In the genomic region with DNA sequence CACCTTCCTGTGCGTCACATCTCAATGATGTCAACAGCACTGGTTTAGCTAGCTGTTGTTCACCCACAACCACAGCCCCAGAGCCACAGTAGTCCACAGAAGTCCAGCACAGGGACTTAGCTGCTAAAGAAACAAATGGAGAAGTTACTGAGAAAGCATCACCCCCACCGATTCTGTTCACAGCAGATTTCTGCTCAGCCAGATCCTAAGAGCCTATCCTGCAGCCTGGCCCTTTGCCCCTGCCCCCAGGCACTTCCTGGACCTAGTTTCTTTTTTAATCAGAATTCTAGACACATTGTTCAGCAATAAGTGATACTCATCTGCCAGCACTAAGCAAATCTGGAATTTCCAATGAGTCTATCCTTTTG, we compare ENCODE assay signal across 8 cellular contexts. TPM values are rescaled to one million over a fixed set of nuclear protein-coding genes. Genes with fewer than 3 reads are reported as not detected.
DNase-seq lines count a peak whose midpoint lies in the region; ATAC-seq and TF ChIP-seq lines count a peak whose summit lies in the region.

No MANE protein-coding gene starts in this region.

- no peaks in the 10 kb centered on the region for H3K36me3 Mint-ChIP-seq in immature natural killer cell

- intact Hi-C loops in adrenal gland (cut with DNase I), result no loop called here

- WGBS in adrenal gland, 4 donors, result 0 to 19% (median 15%) methylated on average over 1 to 2 of the region's 2 CpGs

- peak overlapping the region; percentile 96 to 99 (median 99) for H3K27ac Mint-ChIP-seq in immature natural killer cell

- H3K4me3 ChIP-seq in GM06990 (replicated peaks; ENCODE audit: low read depth, low read length) (peak overlapping the region; percentile 37; the same call in 1 of the 2 replicates), adrenal gland (no peak overlapping the region)

- TF ChIP-seq POLR2A in Raji (IDR thresholded peaks at IDR 0.05; ENCODE audit: insufficient read depth, low read depth, low read length) (peak; percentile 40; the same call in 1 of the 2 replicates), adrenal gland (IDR thresholded peaks at IDR 0.05) (peak in 1 of 2 donors; percentile 27)

- peak; percentile 66 for DNase-seq in GM06990 (ENCODE audit: extremely low read depth, insufficient read length)
- peak; percentile 46 to 85 (median 64) for DNase-seq in adrenal gland
- DNase-seq in immature natural killer cell, result peak; percentile 84 to 87 (median 86)
- peak; percentile 48 to 59 for DNase-seq in stimulated activated CD4-positive, alpha-beta T cell treated with anti-CD3 and anti-CD28 coated beads, Interleukin-15, amount 100 ng/mL, for 48 hours (ENCODE audit: low read depth in 2 of 2)

- H3K27me3 ChIP-seq in GM06990 (replicated peaks; ENCODE audit: control insufficient read depth, insufficient read depth, low read length), result no peaks in the 10 kb centered on the region
- no peaks in the 10 kb centered on the region for H3K27me3 ChIP-seq in adrenal gland

- H3K4me1 ChIP-seq in adrenal gland (replicated peaks in 1 of 2), result peaks cover 70 to 95% of the 10 kb centered on the region in 2 donors

- H3K36me3 ChIP-seq in GM06990 (ENCODE audit: control insufficient read depth, insufficient read depth, low read length) (no peaks in the 10 kb centered on the region), adrenal gland (replicated peaks in 1 of 2) (no peaks in the 10 kb centered on the region)

- peak overlapping the region; percentile 71 to 84 (median 78) for H3K4me3 Mint-ChIP-seq in immature natural killer cell

- ATAC-seq in HG02759 (IDR thresholded peaks at IDR 0.05; ENCODE audit: unreplicated experiment) (peak; percentile 30), HG03139 (IDR thresholded peaks at IDR 0.05; ENCODE audit: unreplicated experiment) (no peak), HG03342 (IDR thresholded peaks at IDR 0.05; ENCODE audit: unreplicated experiment) (no peak)

- peak overlapping the region; percentile 95 to 99 (median 96) for H3K27ac ChIP-seq in adrenal gland

- TF ChIP-seq CTCF in GM06990 (IDR thresholded peaks at IDR 0.05; ENCODE audit: insufficient read depth, low read length, poor library complexity, severe bottlenecking) (no peak), adrenal gland (IDR thresholded peaks at IDR 0.05) (no peak)

- H3K9me3 ChIP-seq in adrenal gland (replicated peaks in 1 of 3), result no peaks in the 10 kb centered on the region

- H3K27me3 Mint-ChIP-seq in immature natural killer cell (ENCODE audit: low read depth in 3 of 3), result peaks cover 10 to 33% (median 29%) of the 10 kb centered on the region in 3 donors

- no peaks in the 10 kb centered on the region for H3K9me3 Mint-ChIP-seq in immature natural killer cell

- peaks cover 97 to 100% of the 10 kb centered on the region in 2 donors for H3K4me1 Mint-ChIP-seq in immature natural killer cell

RNA-seq across cellular contexts. Expression of a gene that starts 7.4 kb away (rescaled TPM):
- total RNA-seq in adrenal gland, result 100 to 1,000 TPM in 1 of 8 donors, 10 to 100 TPM in 7; 44.5 to 117 (median 70.1) TPM
- polyA plus RNA-seq in adrenal gland, result 10 to 100 TPM; 18.7 to 70.5 (median 21.9) TPM
- 10 to 100 TPM; 21.7 to 49.2 (median 44.2) TPM for polyA plus RNA-seq in immature natural killer cell
